In the genomic region with DNA sequence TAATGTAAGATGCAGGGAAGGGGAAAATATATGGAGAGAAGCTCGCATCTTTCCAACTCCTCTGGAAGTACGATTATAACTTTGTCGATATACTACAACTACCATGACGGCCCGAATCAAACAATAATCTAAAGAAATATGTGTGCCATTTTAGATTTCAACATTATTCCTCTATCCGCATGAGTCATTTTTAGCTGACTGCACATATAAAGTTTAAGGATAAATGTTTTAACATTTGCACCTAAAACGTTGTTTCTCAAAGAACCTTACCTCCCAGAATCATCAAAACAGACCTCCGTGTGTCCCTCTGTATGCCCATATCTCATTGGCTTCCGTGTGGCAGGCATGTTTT, we compare ENCODE assay signal across 8 cellular contexts. TPM values are rescaled to one million over a fixed set of nuclear protein-coding genes. Genes with fewer than 3 reads are reported as not detected.
A peak's percentile ranks its signal among the peaks of the same experiment; 100 is the strongest.
DNase-seq lines count a peak whose midpoint lies in the region; ATAC-seq and TF ChIP-seq lines count a peak whose summit lies in the region.

No MANE protein-coding gene starts in this region.

- DNase-seq in AG08395 (ENCODE audit: low spot score) (peak; percentile 3), choroid plexus epithelial cell (ENCODE audit: low read depth) (no peak), dermis blood vessel endothelial cell (no peak), A172 (ENCODE audit: low spot score) (no peak), 8988T (no peak)
- DNase-seq in Jurkat, Clone E6-1 (ENCODE audit: low read depth, low spot score), result no peak
- DNase-seq in naive thymus-derived CD8-positive, alpha-beta T cell, result no peak

- H3K4me3 ChIP-seq in Jurkat, Clone E6-1 (ENCODE audit: low read length), result peak overlapping the region; percentile 97
- peak overlapping the region; percentile 86 for H3K4me3 ChIP-seq in choroid plexus epithelial cell (ENCODE audit: low read depth, low read length)

- no peak for TF ChIP-seq CTCF in choroid plexus epithelial cell (conservative IDR thresholded peaks at IDR 0.05; ENCODE audit: low read depth, low read length)

- peak overlapping the region; percentile 87 to 95 (median 94) for H3K4me3 Mint-ChIP-seq in naive thymus-derived CD8-positive, alpha-beta T cell

- ATAC-seq in naive thymus-derived CD8-positive, alpha-beta T cell, result no peak
- no peak for ATAC-seq in HG02642 (IDR thresholded peaks at IDR 0.05; ENCODE audit: poor library complexity, unreplicated experiment)

- H3K36me3 Mint-ChIP-seq in naive thymus-derived CD8-positive, alpha-beta T cell, result peaks cover 0 to 2% (median 0%) of the 10 kb centered on the region in 3 donors

- H3K27me3 Mint-ChIP-seq in naive thymus-derived CD8-positive, alpha-beta T cell, result no peaks in the 10 kb centered on the region

- peaks cover 25 to 50% (median 40%) of the 10 kb centered on the region in 4 donors for H3K4me1 Mint-ChIP-seq in naive thymus-derived CD8-positive, alpha-beta T cell

- POLR2A ChIA-PET in naive thymus-derived CD8-positive, alpha-beta T cell (lab: Charles Lee), result interaction anchor here (0.7 to 2.3 kb wide), 5 partner anchors 11 to 46 kb away, joined by 3 to 21 read pairs (median 3); partner anchors contain the start of gene MAPK1IP1L

- no peaks in the 10 kb centered on the region for H3K9me3 Mint-ChIP-seq in naive thymus-derived CD8-positive, alpha-beta T cell

- H3K27ac Mint-ChIP-seq in naive thymus-derived CD8-positive, alpha-beta T cell, result peak overlapping the region; percentile 61 to 97 (median 94)

RNA-seq across cellular contexts. Expression of gene WDHD1, which starts 0.5 kb away (rescaled TPM):
- polyA plus RNA-seq in Jurkat, Clone E6-1 (2012; ENCODE audit: insufficient read depth, insufficient read length), result 32.4 TPM
- total RNA-seq in naive thymus-derived CD8-positive, alpha-beta T cell, result 1 to 10 TPM; 3.9 to 4.9 TPM
- polyA plus RNA-seq in naive thymus-derived CD8-positive, alpha-beta T cell, result 1 to 10 TPM; 2.2 to 3.8 (median 2.4) TPM
- 8.3 and 16.7 TPM in 2 replicates for total RNA-seq in dermis blood vessel endothelial cell
- 13.3 and 14.6 TPM in 2 replicates for total RNA-seq in A172 (2014; rRNA removed; shearing (Covaris generic))

RNA-seq across cellular contexts. Expression of gene SOCS4, which starts 0.6 kb away (rescaled TPM):
- polyA plus RNA-seq in Jurkat, Clone E6-1 (2012; ENCODE audit: insufficient read depth, insufficient read length), result 20.8 TPM
- total RNA-seq in naive thymus-derived CD8-positive, alpha-beta T cell, result 10 to 100 TPM; 20.2 to 22.5 TPM
- 1 to 10 TPM; 1.5 to 2.9 (median 1.9) TPM for polyA plus RNA-seq in naive thymus-derived CD8-positive, alpha-beta T cell
- total RNA-seq in dermis blood vessel endothelial cell, result 21.4 and 25.5 TPM in 2 replicates
- 12.1 and 12.7 TPM in 2 replicates for total RNA-seq in A172 (2014; rRNA removed; shearing (Covaris generic))

RNA-seq across cellular contexts. Expression of gene MAPK1IP1L, which starts 25.0 kb away (rescaled TPM):
- polyA plus RNA-seq in Jurkat, Clone E6-1 (2012; ENCODE audit: insufficient read depth, insufficient read length), result 76.4 TPM
- total RNA-seq in naive thymus-derived CD8-positive, alpha-beta T cell, result 10 to 100 TPM; 73.6 to 75.4 TPM
- polyA plus RNA-seq in naive thymus-derived CD8-positive, alpha-beta T cell, result 10 to 100 TPM; 59.4 to 75.4 (median 65.7) TPM
- total RNA-seq in dermis blood vessel endothelial cell, result 22.5 and 35.2 TPM in 2 replicates
- 40.1 and 44.2 TPM in 2 replicates for total RNA-seq in A172 (2014; rRNA removed; shearing (Covaris generic))
